8 cellular contexts compared by ENCODE assay signal in genomic region chr10:17453377-17454091, GRCh38. TPM values are rescaled to one million over a fixed set of nuclear protein-coding genes. Genes with fewer than 3 reads are reported as not detected.
DNase-seq lines count a peak whose midpoint lies in the region; ATAC-seq and TF ChIP-seq lines count a peak whose summit lies in the region.

No MANE protein-coding gene starts in this region.

- peaks cover 0 to 2% of the 10 kb centered on the region in 2 donors for H3K9me3 ChIP-seq in duodenal mucosa (ENCODE audit: control insufficient read depth in 1 of 2, low read length in 2 of 2)
- H3K9me3 ChIP-seq in testis: no peaks in the 10 kb centered on the region

- peak overlapping the region in 1 of 2 donors; percentile 25 for H3K9ac ChIP-seq in duodenal mucosa (ENCODE audit: low read depth in 1 of 2, low read length in 2 of 2)

- POLR2A ChIA-PET in GM10248 (lab: Yijun Ruan, JAX): no interaction called here

- peak; percentile 24 for DNase-seq in GM10248 (ENCODE audit: extremely low spot score)
- DNase-seq in activated CD4-positive, alpha-beta T cell treated with anti-CD3 and anti-CD28 coated beads for 4 hours: peak; percentile 23 to 33
- DNase-seq in lung microvascular endothelial cell (ENCODE audit: low read depth in 2 of 2): peak; percentile 48 to 63
- peak; percentile 54 for DNase-seq in testis
- DNase-seq in kidney glomerular epithelial cell (lab: John Stamatoyannopoulos, UW): no peak
- DNase-seq in dedifferentiated amniotic fluid mesenchymal stem cell (ENCODE audit: extremely low spot score): no peak

- peaks cover 14 to 29% of the 10 kb centered on the region in 2 donors for H3K27me3 ChIP-seq in duodenal mucosa (ENCODE audit: control insufficient read depth in 1 of 2, insufficient read depth in 2 of 2, low read length in 2 of 2)
- H3K27me3 ChIP-seq in testis: no peaks in the 10 kb centered on the region

- TF ChIP-seq POLR2A in testis (IDR thresholded peaks at IDR 0.05): no peak

- peak; percentile 42 for ATAC-seq in HG03342 (IDR thresholded peaks at IDR 0.05; ENCODE audit: unreplicated experiment)

- CTCF ChIA-PET in GM10248 (lab: Yijun Ruan, JAX): interaction anchor here (1.4 kb wide), 1 partner anchor 14 kb away, joined by 3 read pairs; no protein-coding TSS in a partner anchor

- TF ChIP-seq CTCF in GM10248 (IDR thresholded peaks at IDR 0.05; ENCODE audit: control extremely low read depth, extremely low read depth, low read depth, missing control alignments) (no peak), testis (IDR thresholded peaks at IDR 0.05) (no peak)

- no peaks in the 10 kb centered on the region for H3K36me3 ChIP-seq in duodenal mucosa (ENCODE audit: control insufficient read depth in 1 of 2, insufficient read depth in 2 of 2, low read length in 2 of 2)
- H3K36me3 ChIP-seq in testis (ENCODE audit: low read depth, missing control alignments): no peaks in the 10 kb centered on the region

- H3K27ac ChIP-seq in duodenal mucosa (ENCODE audit: low read depth, low read length) (no peak overlapping the region), testis (no peak overlapping the region)

- H3K4me1 ChIP-seq in duodenal mucosa (ENCODE audit: control insufficient read depth in 1 of 2, insufficient read depth in 2 of 2, low read length in 2 of 2) (peaks cover 6 to 10% of the 10 kb centered on the region in 2 donors), testis (peaks cover 3% of the 10 kb centered on the region)

- H3K4me3 ChIP-seq in duodenal mucosa (ENCODE audit: low read depth in 1 of 2, low read length in 2 of 2): peak overlapping the region; percentile 47 to 64
- peak overlapping the region; percentile 27 to 44 for H3K4me3 ChIP-seq in testis

- intact Hi-C loops in testis (cut with DNase I; ENCODE audit: low total_unique reads): no loop called here

- WGBS in testis, 2 donors: 0% methylated on average over 53 of the region's 66 CpGs; no CpG with 5 or more reads in 1 of the 2 donors

RNA-seq across cellular contexts. Expression of gene ST8SIA6, which starts 0.9 kb away (rescaled TPM):
- total RNA-seq in lung microvascular endothelial cell (0.20 and 0.87 TPM in 2 replicates), testis (1 to 10 TPM in 1 of 2 donors, under 1 TPM in 1; 0.87 to 1.6 TPM)
- 0.84 TPM for polyA plus RNA-seq in testis (ENCODE audit: insufficient read depth, low read depth, low replicate concordance)

Comparison
In these comparisons a context has a peak if more than half of its experiments do, and no peak if none do; other contexts are left out.
1. DNase-seq: peak in GM10248 (single experiment), activated CD4-positive, alpha-beta T cell treated with anti-CD3 and anti-CD28 coated beads for 4 hours (2 of 2), lung microvascular endothelial cell (2 of 2) and testis (single experiment); none in kidney glomerular epithelial cell (single experiment) and dedifferentiated amniotic fluid mesenchymal stem cell (single experiment).